In the genomic region with DNA sequence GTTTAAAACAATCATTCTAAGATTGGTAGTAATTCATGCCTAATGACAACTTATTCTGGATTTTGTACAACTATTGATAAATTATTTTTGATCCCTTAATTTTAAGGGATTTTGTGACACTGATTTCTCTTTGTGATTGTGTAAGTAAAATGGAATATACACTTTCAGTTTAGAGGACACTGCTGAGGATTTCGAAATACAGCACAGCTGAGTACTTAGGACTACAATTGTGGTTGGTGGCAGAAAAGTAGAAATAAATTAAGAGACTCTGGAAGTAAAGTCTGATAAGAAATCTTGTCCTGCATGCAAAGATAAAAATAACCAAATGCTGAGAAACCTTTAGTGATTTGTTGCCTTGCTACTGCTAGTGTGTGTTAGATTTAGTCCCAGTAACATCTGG, we compare ENCODE assay signal across 28 cellular contexts. TPM values are rescaled to one million over a fixed set of nuclear protein-coding genes. Genes with fewer than 3 reads are reported as not detected.
DNase-seq lines count a peak whose midpoint lies in the region; ATAC-seq, FAIRE-seq and TF ChIP-seq lines count a peak whose summit lies in the region.
"Had no signal": no experiment of that assay in that cellular context is flagged by ENCODE, and none has a peak within 500 bp of the region (broad histone marks: within the 10 kb centered on the region; RNA-seq: fewer than 3 reads in every experiment).

No MANE protein-coding gene starts in this region.

- 16% methylated on average over 1 of the region's 1 CpG for WGBS in A549 (ENCODE audit: missing lambda C conversion rate)

- no peak overlapping the region for H3K27ac Mint-ChIP-seq in mesothelial cell of epicardium
- H3K27ac Mint-ChIP-seq: activated CD4-positive, alpha-beta memory T cell treated with anti-CD3 and anti-CD28 coated beads, Interleukin-2, amount 10 ng/mL, durations not matched to agents 7 days and 5 days; CD8-positive, alpha-beta memory T cell; dendritic cell treated with granulocyte-macrophage colony-stimulating factor and Interleukin-4, amounts not matched to agents 40 ng/mL and 50 ng/mL, for 4 days; neural progenitor cell; stimulated activated memory B cell treated with anti-CD40 and anti-IgM and Interleukin-4, amounts not matched to agents 10 μg/mL and 1 μg/mL and 100 μg/mL, for 72 hours had no signal

- peaks cover 21% of the 10 kb centered on the region for H3K27me3 Mint-ChIP-seq in mesothelial cell of epicardium (ENCODE audit: low read depth)
- H3K27me3 Mint-ChIP-seq: dendritic cell treated with granulocyte-macrophage colony-stimulating factor and Interleukin-4, amounts not matched to agents 40 ng/mL and 50 ng/mL, for 4 days; stimulated activated memory B cell treated with anti-CD40 and anti-IgM and Interleukin-4, amounts not matched to agents 10 μg/mL and 1 μg/mL and 100 μg/mL, for 72 hours had no signal

- DNase-seq in A549 (ENCODE audit: low read depth in 1 of 2, low spot score in 1 of 2) (no peak), HCEC 1CT (peak; percentile 39), OCI-M1 (lab: John Stamatoyannopoulos, UW) (peak; percentile 74), fibroblast of villous mesenchyme (ENCODE audit: low read depth) (peak; percentile 40), mesothelial cell of epicardium (ENCODE audit: low spot score in 2 of 2, unreplicated experiment in 2 of 2) (no peak), inferior parietal cortex (ENCODE audit: extremely low spot score) (no peak)
- no peak for DNase-seq in activated CD8-positive, alpha-beta memory T cell treated with anti-CD3 and anti-CD28 coated beads for 24 hours
- DNase-seq: activated CD4-positive, alpha-beta memory T cell treated with anti-CD3 and anti-CD28 coated beads, Interleukin-2, amount 10 ng/mL, durations not matched to agents 7 days and 5 days; activated gamma-delta T cell treated with Interleukin-2 at 50 U/mL for 16 hours; adrenal gland; CD8-positive, alpha-beta memory T cell; DMS53; foreskin keratinocyte; GF-D8; Karpas-422; NCI-H2081 treated with DMSO at 0.1 percent for 48 hours; NCI-H526; stimulated activated CD4-positive, alpha-beta T cell treated with anti-CD3 and anti-CD28 coated beads, Interleukin-2, amount 100 ng/mL, for 24 hours had no signal

- POLR2A ChIA-PET in A549 (lab: Yijun Ruan, JAX), result no interaction called here

- H3K4me3 Mint-ChIP-seq in mesothelial cell of epicardium, result no peak overlapping the region
- H3K4me3 Mint-ChIP-seq: activated CD4-positive, alpha-beta memory T cell treated with anti-CD3 and anti-CD28 coated beads, Interleukin-2, amount 10 ng/mL, durations not matched to agents 7 days and 5 days; CD8-positive, alpha-beta memory T cell; dendritic cell treated with granulocyte-macrophage colony-stimulating factor and Interleukin-4, amounts not matched to agents 40 ng/mL and 50 ng/mL, for 4 days; neural progenitor cell; stimulated activated memory B cell treated with anti-CD40 and anti-IgM and Interleukin-4, amounts not matched to agents 10 μg/mL and 1 μg/mL and 100 μg/mL, for 72 hours had no signal

- no peaks in the 10 kb centered on the region for H3K9me3 Mint-ChIP-seq in mesothelial cell of epicardium
- H3K9me3 Mint-ChIP-seq: activated CD4-positive, alpha-beta memory T cell treated with anti-CD3 and anti-CD28 coated beads, Interleukin-2, amount 10 ng/mL, durations not matched to agents 7 days and 5 days; CD8-positive, alpha-beta memory T cell; dendritic cell treated with granulocyte-macrophage colony-stimulating factor and Interleukin-4, amounts not matched to agents 40 ng/mL and 50 ng/mL, for 4 days; neural progenitor cell; stimulated activated memory B cell treated with anti-CD40 and anti-IgM and Interleukin-4, amounts not matched to agents 10 μg/mL and 1 μg/mL and 100 μg/mL, for 72 hours had no signal

- CTCF ChIA-PET in A549 (lab: Yijun Ruan, JAX), result interaction anchor here (1.2 kb wide), 1 partner anchor 12 kb away, joined by 3 read pairs; no protein-coding TSS in a partner anchor

- H3K4me3 ChIP-seq in A549 (no peak overlapping the region), fibroblast of villous mesenchyme (ENCODE audit: low read depth, low read length) (no peak overlapping the region)
- H3K4me3 ChIP-seq: adrenal gland, breast epithelium, hepatocyte, neural progenitor cell, skin epidermis had no signal

- no peak for FAIRE-seq in A549 (lab: Jason Lieb, UNC)
- FAIRE-seq: endometrium, urothelium cell line had no signal

- TF ChIP-seq CTCF in A549 (IDR thresholded peaks at IDR 0.05) (no peak), fibroblast of villous mesenchyme (IDR thresholded peaks at IDR 0.05; ENCODE audit: insufficient read depth, low read depth, low read length) (no peak), mesothelial cell of epicardium (IDR thresholded peaks at IDR 0.05; ENCODE audit: unreplicated experiment) (no peak)

- H3K4me2 ChIP-seq in A549, result peak overlapping the region; percentile 38
- H3K4me2 ChIP-seq: neural progenitor cell had no signal

- no peaks in the 10 kb centered on the region for H3K36me3 Mint-ChIP-seq in mesothelial cell of epicardium
- H3K36me3 Mint-ChIP-seq: CD8-positive, alpha-beta memory T cell; neural progenitor cell; stimulated activated memory B cell treated with anti-CD40 and anti-IgM and Interleukin-4, amounts not matched to agents 10 μg/mL and 1 μg/mL and 100 μg/mL, for 72 hours had no signal

- TF ChIP-seq EP300 in A549 (IDR thresholded peaks at IDR 0.05), result no peak

- H3K27ac ChIP-seq in A549, result no peak overlapping the region
- H3K27ac ChIP-seq: adrenal gland, breast epithelium, foreskin keratinocyte, hepatocyte, neural progenitor cell, skin epidermis had no signal

- TF ChIP-seq RAD21 in A549 (conservative IDR thresholded peaks at IDR 0.05 in 1 of 2, IDR thresholded peaks at IDR 0.05 in 1 of 2), result no peak

- H3K4me1 Mint-ChIP-seq in mesothelial cell of epicardium, result peaks cover 1% of the 10 kb centered on the region
- H3K4me1 Mint-ChIP-seq: activated CD4-positive, alpha-beta memory T cell treated with anti-CD3 and anti-CD28 coated beads, Interleukin-2, amount 10 ng/mL, durations not matched to agents 7 days and 5 days; neural progenitor cell; stimulated activated memory B cell treated with anti-CD40 and anti-IgM and Interleukin-4, amounts not matched to agents 10 μg/mL and 1 μg/mL and 100 μg/mL, for 72 hours had no signal

- H3K9me3 ChIP-seq in A549, result no peaks in the 10 kb centered on the region
- H3K9me3 ChIP-seq: adrenal gland, breast epithelium had no signal

- H3K4me1 ChIP-seq in A549, result 0 out of 3 replicates have a peak, but pooled peaks cover 3% of the 10 kb centered on the region
- H3K4me1 ChIP-seq: breast epithelium, foreskin keratinocyte, neural progenitor cell had no signal

- ATAC-seq in A549, result no peak
- ATAC-seq in HG02759 (IDR thresholded peaks at IDR 0.05; ENCODE audit: unreplicated experiment), result no peak
- ATAC-seq: foreskin keratinocyte; Right ventricle myocardium inferior; stimulated activated memory B cell treated with anti-CD40 and anti-IgM and Interleukin-4, amounts not matched to agents 10 μg/mL and 1 μg/mL and 100 μg/mL, for 72 hours had no signal

- TF ChIP-seq POLR2A in A549 (IDR thresholded peaks at IDR 0.05; ENCODE audit: low read length), result no peak

TF ChIP-seq in A549, 52 proteins besides CTCF, POLR2A, EP300 and RAD21:
- TF ChIP-seq JUNB (IDR thresholded peaks at IDR 0.05), result no peak
- no peak for TF ChIP-seq MAFK (IDR thresholded peaks at IDR 0.05; ENCODE audit: partially characterized antibody)
- TF ChIP-seq KDM1A (IDR thresholded peaks at IDR 0.05; ENCODE audit: low read depth), result no peak
- no peak for TF ChIP-seq ZSCAN20 (CRISPR knock-in tag; IDR thresholded peaks at IDR 0.05)
- TF ChIP-seq FOSL2 (IDR thresholded peaks at IDR 0.05), result no peak
- no peak for TF ChIP-seq FOSL2 (CRISPR knock-in tag; IDR thresholded peaks at IDR 0.05)
- TF ChIP-seq CEBPB (IDR thresholded peaks at IDR 0.05), result no peak
- TF ChIP-seq EHF (CRISPR knock-in tag; IDR thresholded peaks at IDR 0.05), result no peak
- TF ChIP-seq CHD4 (IDR thresholded peaks at IDR 0.05; ENCODE audit: borderline replicate concordance), result no peak

RNA-seq across cellular contexts. Expression of gene TYW3, which starts 40.0 kb away (rescaled TPM):
- polyA plus RNA-seq in A549 (2011; rRNA removed), result 23.2 and 33.1 TPM in 2 replicates
- polyA plus RNA-seq in A549 (2012; cell fraction: cytosol; rRNA removed), result 6.4 and 7.4 TPM in 2 replicates
- polyA plus RNA-seq in A549 (2012; cell fraction: nucleus; rRNA removed), result 2.9 and 4.4 TPM in 2 replicates
- 16.4 to 18.4 TPM (median 17.1 TPM) in 3 replicates for polyA plus RNA-seq in A549 (2017; fragmentation: RNase III; extraction: RNeasy Plus Mini Kit Qiagen cat#74134 plus additional on column Dnase treatment)
- 8.4 and 10.1 TPM in 2 replicates for polyA minus RNA-seq in A549 (2011; rRNA and poly(A)+ RNA removed)
- 12.6 and 20.7 TPM in 2 replicates for total RNA-seq in fibroblast of villous mesenchyme
- 12.6 to 13.3 TPM (median 12.9 TPM) in 3 replicates for total RNA-seq in mesothelial cell of epicardium

RNA-seq across cellular contexts. Expression of gene CRYZ, which starts 40.1 kb away (rescaled TPM):
- 151 and 159 TPM in 2 replicates for polyA plus RNA-seq in A549 (2011; rRNA removed)
- 37.5 and 41.6 TPM in 2 replicates for polyA plus RNA-seq in A549 (2012; cell fraction: cytosol; rRNA removed)
- 19.2 and 26.5 TPM in 2 replicates for polyA plus RNA-seq in A549 (2012; cell fraction: nucleus; rRNA removed)
- polyA plus RNA-seq in A549 (2017; fragmentation: RNase III; extraction: RNeasy Plus Mini Kit Qiagen cat#74134 plus additional on column Dnase treatment), result 92.6 to 99.1 TPM (median 92.8 TPM) in 3 replicates
- 29.5 and 37.2 TPM in 2 replicates for polyA minus RNA-seq in A549 (2011; rRNA and poly(A)+ RNA removed)
- 30.6 and 41.0 TPM in 2 replicates for total RNA-seq in fibroblast of villous mesenchyme
- total RNA-seq in mesothelial cell of epicardium, result 21.3 to 21.7 TPM (median 21.5 TPM) in 3 replicates

Comparison
In these comparisons a context has a peak if more than half of its experiments do, and no peak if none do; other contexts are left out.
1. DNase-seq: peak in HCEC 1CT (single experiment), OCI-M1 (single experiment) and fibroblast of villous mesenchyme (single experiment); none in A549 (0 of 2), mesothelial cell of epicardium (0 of 2), inferior parietal cortex (single experiment) and activated CD8-positive, alpha-beta memory T cell treated with anti-CD3 and anti-CD28 coated beads for 24 hours (single experiment).